ENCODE assay signal across 11 cellular contexts in the genomic region with DNA sequence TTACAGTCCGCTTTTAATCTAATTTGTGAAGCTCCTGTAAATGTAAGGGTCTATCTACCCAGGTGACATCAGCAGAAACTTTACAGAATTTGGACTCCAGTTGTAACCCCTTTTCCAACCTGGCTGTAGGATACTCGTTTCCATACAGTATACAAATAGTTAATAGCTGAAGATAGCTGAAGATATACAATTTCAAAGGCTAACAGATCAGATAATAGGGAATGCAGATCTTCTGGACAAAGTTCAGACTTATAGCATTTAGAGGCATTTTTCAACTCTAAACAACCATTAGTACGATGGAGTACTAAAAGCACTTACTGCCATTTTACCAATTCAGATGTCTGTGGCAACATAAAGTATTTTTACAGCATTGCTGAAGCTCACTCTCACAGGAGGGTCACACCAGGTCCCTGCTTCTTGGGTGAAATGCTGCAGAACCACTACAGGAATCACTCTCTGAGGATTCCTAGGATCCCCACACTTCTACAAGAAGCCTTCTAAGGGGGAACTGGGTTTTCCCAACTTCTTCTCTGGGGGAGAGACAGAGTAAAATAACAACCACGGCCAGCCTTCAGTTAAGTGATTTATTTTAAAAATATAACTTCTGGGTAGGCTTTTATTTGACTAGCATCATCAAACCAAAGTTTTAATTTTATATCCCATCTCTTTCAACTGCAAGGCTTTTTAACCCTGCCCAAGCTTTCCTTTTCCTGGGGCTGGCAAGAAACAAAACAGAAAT. TPM values are rescaled to one million over a fixed set of nuclear protein-coding genes. Genes with fewer than 3 reads are reported as not detected.
DNase-seq lines count a peak whose midpoint lies in the region; ATAC-seq and TF ChIP-seq lines count a peak whose summit lies in the region.
"Had no signal": no experiment of that assay in that cellular context is flagged by ENCODE, and none has a peak within 500 bp of the region (broad histone marks: within the 10 kb centered on the region; RNA-seq: fewer than 3 reads in every experiment).

No MANE protein-coding gene starts in this region.

- H3K9me3 Mint-ChIP-seq in activated CD4-positive, alpha-beta T cell treated with anti-CD3 and anti-CD28 coated beads for 36 hours (ENCODE audit: low read depth): no peaks in the 10 kb centered on the region
- H3K9me3 Mint-ChIP-seq in T-cell (no peaks in the 10 kb centered on the region), glutamatergic neuron (ENCODE audit: unreplicated experiment) (peaks cover 11% of the 10 kb centered on the region)
- H3K9me3 Mint-ChIP-seq: activated CD4-positive, alpha-beta memory T cell treated with anti-CD3 and anti-CD28 coated beads, Interleukin-2, amount 10 ng/mL, durations not matched to agents 7 days and 5 days had no signal

- POLR2A ChIA-PET in activated CD4-positive, alpha-beta T cell treated with anti-CD3 and anti-CD28 coated beads for 36 hours (lab: Charles Lee): interaction anchor here (1.0 kb wide), 1 partner anchor 14 kb away, joined by 3 read pairs; no protein-coding TSS in a partner anchor
- POLR2A ChIA-PET in T-cell (lab: Charles Lee): interaction anchor here in 1 of 2 donors (0.5 to 0.7 kb wide), 4 partner anchors 11 to 203 kb away, joined by 3 to 4 read pairs (median 4); no protein-coding TSS in a partner anchor

- CTCF ChIA-PET in activated CD4-positive, alpha-beta T cell treated with anti-CD3 and anti-CD28 coated beads for 36 hours (lab: Charles Lee): interaction anchor here (0.7 to 3.6 kb wide), 6 partner anchors 9 to 151 kb away, joined by 3 to 93 read pairs (median 6); partner anchors contain the start of genes CUEDC1 and SRSF1
- CTCF ChIA-PET in T-cell (lab: Charles Lee): interaction anchor here (0.5 to 3.4 kb wide), 6 partner anchors 9 to 78 kb away, joined by 3 to 25 read pairs (median 4); partner anchors contain the start of gene SRSF1 (in 1 of the 2)

- no peaks in the 10 kb centered on the region for H3K27me3 ChIP-seq in smooth muscle cell (ENCODE audit: low read depth)

- H3K27me3 Mint-ChIP-seq in activated CD4-positive, alpha-beta T cell treated with anti-CD3 and anti-CD28 coated beads for 36 hours: no peaks in the 10 kb centered on the region
- no peaks in the 10 kb centered on the region for H3K27me3 Mint-ChIP-seq in T-cell
- peaks cover 11% of the 10 kb centered on the region for H3K27me3 Mint-ChIP-seq in glutamatergic neuron (ENCODE audit: unreplicated experiment)
- H3K27me3 Mint-ChIP-seq: activated CD4-positive, alpha-beta memory T cell treated with anti-CD3 and anti-CD28 coated beads, Interleukin-2, amount 10 ng/mL, durations not matched to agents 7 days and 5 days had no signal

- peak overlapping the region; percentile 31 for H3K27ac Mint-ChIP-seq in activated CD4-positive, alpha-beta T cell treated with anti-CD3 and anti-CD28 coated beads for 36 hours
- H3K27ac Mint-ChIP-seq in T-cell (peak overlapping the region; percentile 27 to 79), glutamatergic neuron (ENCODE audit: unreplicated experiment) (no peak overlapping the region)

- H3F3A ChIP-seq in smooth muscle cell (ENCODE audit: low read depth): peaks cover 45% of the 10 kb centered on the region

- H3K27ac ChIP-seq in smooth muscle cell (ENCODE audit: low read depth): peak overlapping the region; percentile 52

- no peaks in the 10 kb centered on the region for H3K9me3 ChIP-seq in smooth muscle cell (replicated peaks; ENCODE audit: low read depth)
- H3K9me3 ChIP-seq: mucosa of descending colon had no signal

- no peak overlapping the region for H3K9ac ChIP-seq in smooth muscle cell (ENCODE audit: low read depth)

- H3K4me2 ChIP-seq in smooth muscle cell: peak overlapping the region; percentile 84

- H3K4me1 Mint-ChIP-seq in activated CD4-positive, alpha-beta T cell treated with anti-CD3 and anti-CD28 coated beads for 36 hours: peaks cover 65% of the 10 kb centered on the region
- peaks cover 77 to 83% (median 78%) of the 10 kb centered on the region in 3 donors for H3K4me1 Mint-ChIP-seq in T-cell
- H3K4me1 Mint-ChIP-seq in glutamatergic neuron (ENCODE audit: low read depth, unreplicated experiment): peaks cover 55% of the 10 kb centered on the region

- peaks cover 68% of the 10 kb centered on the region for H4K20me1 ChIP-seq in smooth muscle cell (ENCODE audit: low read depth)

- no peak overlapping the region for H2AFZ ChIP-seq in smooth muscle cell (ENCODE audit: low read depth)

- H3K4me3 Mint-ChIP-seq in activated CD4-positive, alpha-beta T cell treated with anti-CD3 and anti-CD28 coated beads for 36 hours: peak overlapping the region; percentile 23
- peak overlapping the region; percentile 49 to 89 (median 52) for H3K4me3 Mint-ChIP-seq in T-cell
- H3K4me3 Mint-ChIP-seq in glutamatergic neuron (ENCODE audit: unreplicated experiment): peak overlapping the region; percentile 82
- H3K4me3 Mint-ChIP-seq: activated CD4-positive, alpha-beta memory T cell treated with anti-CD3 and anti-CD28 coated beads, Interleukin-2, amount 10 ng/mL, durations not matched to agents 7 days and 5 days had no signal

- no peak for TF ChIP-seq CTCF in glutamatergic neuron (IDR thresholded peaks at IDR 0.05; ENCODE audit: partially characterized antibody, unreplicated experiment)
- no peak for TF ChIP-seq CTCF in smooth muscle cell (IDR thresholded peaks at IDR 0.05; ENCODE audit: borderline replicate concordance, insufficient read depth, poor library complexity, severe bottlenecking)

- H3K79me2 ChIP-seq in smooth muscle cell (ENCODE audit: low read depth): peaks cover 71% of the 10 kb centered on the region

- 41% methylated on average over 4 of the region's 4 CpGs for WGBS in smooth muscle cell (ENCODE audit: low lambda C conversion rate)

- intact Hi-C loops in activated CD4-positive, alpha-beta T cell treated with anti-CD3 and anti-CD28 coated beads for 36 hours (cut with DNase I, micrococcal nuclease): loop anchor here (5.0 kb wide), 2 partner anchors 33 to 352 kb away; no protein-coding TSS in a partner anchor

- no peak for ATAC-seq in activated CD4-positive, alpha-beta T cell treated with anti-CD3 and anti-CD28 coated beads for 36 hours
- no peak for ATAC-seq in T-cell (replicated peaks in 1 of 4)
- ATAC-seq: mucosa of descending colon had no signal

- peaks cover 25% of the 10 kb centered on the region for H3K36me3 Mint-ChIP-seq in activated CD4-positive, alpha-beta T cell treated with anti-CD3 and anti-CD28 coated beads for 36 hours (ENCODE audit: low read depth)
- peaks cover 22% of the 10 kb centered on the region for H3K36me3 Mint-ChIP-seq in T-cell
- H3K36me3 Mint-ChIP-seq in glutamatergic neuron (ENCODE audit: unreplicated experiment): no peaks in the 10 kb centered on the region

- H3K36me3 ChIP-seq in smooth muscle cell (ENCODE audit: low read depth): peaks cover 10% of the 10 kb centered on the region

- H3K4me3 ChIP-seq in smooth muscle cell: peak overlapping the region; percentile 95
- H3K4me3 ChIP-seq: mucosa of descending colon had no signal

- H3K4me1 ChIP-seq in smooth muscle cell (ENCODE audit: low read depth): peaks cover 44% of the 10 kb centered on the region

- DNase-seq in activated CD4-positive, alpha-beta T cell treated with anti-CD3 and anti-CD28 coated beads for 36 hours: no peak
- no peak for DNase-seq in activated CD4-positive, alpha-beta T cell treated with anti-CD3 and anti-CD28 coated beads, Interleukin-2, amount 50 U/mL, for 1 hour
- DNase-seq in T-cell: no peak
- DNase-seq in glutamatergic neuron: no peak
- no peak for DNase-seq in smooth muscle cell (lab: John Stamatoyannopoulos, UW; ENCODE audit: unreplicated experiment)
- DNase-seq in DMS 273 (lab: John Stamatoyannopoulos, UW; ENCODE audit: unreplicated experiment): no peak
- DNase-seq in NCI-H2029 treated with DMSO at 0.1 percent for 48 hours (lab: John Stamatoyannopoulos, UW): no peak
- DNase-seq in NCI-H1694 treated with DMSO at 0.1 percent for 48 hours (lab: John Stamatoyannopoulos, UW): no peak
- DNase-seq: activated CD4-positive, alpha-beta memory T cell treated with anti-CD3 and anti-CD28 coated beads, Interleukin-2, amount 10 ng/mL, durations not matched to agents 7 days and 5 days; mucosa of descending colon; NCI-H748 treated with DMSO at 0.1 percent for 48 hours had no signal

RNA-seq across cellular contexts. Expression of gene VEZF1, which starts 2.9 kb away (rescaled TPM):
- total RNA-seq in activated CD4-positive, alpha-beta T cell treated with anti-CD3 and anti-CD28 coated beads for 36 hours: 10 to 100 TPM; 21.3 to 26.3 TPM
- total RNA-seq in T-cell: 10 to 100 TPM; 43.1 to 68.1 (median 63.8) TPM
- total RNA-seq in glutamatergic neuron (ENCODE audit: unreplicated experiment): 88.3 TPM
- total RNA-seq in smooth muscle cell: 52.1 and 61.8 TPM in 2 replicates
- 24.9 and 25.3 TPM in 2 replicates for polyA plus RNA-seq in smooth muscle cell

RNA-seq across cellular contexts. Expression of gene SRSF1, which starts 21.9 kb away (rescaled TPM):
- 100 to 1,000 TPM; 271 to 368 TPM for total RNA-seq in activated CD4-positive, alpha-beta T cell treated with anti-CD3 and anti-CD28 coated beads for 36 hours
- 100 to 1,000 TPM; 112 to 266 (median 261) TPM for total RNA-seq in T-cell
- 227 TPM for total RNA-seq in glutamatergic neuron (ENCODE audit: unreplicated experiment)
- total RNA-seq in smooth muscle cell: 194 and 200 TPM in 2 replicates
- polyA plus RNA-seq in smooth muscle cell: 57.9 and 61.3 TPM in 2 replicates

RNA-seq across cellular contexts. Expression of gene CUEDC1, which starts 29.9 kb away (rescaled TPM):
- total RNA-seq in activated CD4-positive, alpha-beta T cell treated with anti-CD3 and anti-CD28 coated beads for 36 hours: under 1 TPM in 1 of 2 experiments, not detected in 1; 0.14 TPM
- total RNA-seq in T-cell (1 to 10 TPM in 1 of 5 donors, under 1 TPM in 3, not detected in 1; 0.33 to 1.4 (median 0.74) TPM), glutamatergic neuron (ENCODE audit: unreplicated experiment) (22.9 TPM), smooth muscle cell (7.0 and 11.1 TPM in 2 replicates)
- 10.4 and 11.7 TPM in 2 replicates for polyA plus RNA-seq in smooth muscle cell

Comparison
In these comparisons a context has a peak if more than half of its experiments do, and no peak if none do; other contexts are left out.
1. H3K4me3 Mint-ChIP-seq: peak in every context shown above with its lines; median percentile 82 in glutamatergic neuron; 52 in T-cell; 23 in activated CD4-positive, alpha-beta T cell treated with anti-CD3 and anti-CD28 coated beads for 36 hours.